Comparison of ENCODE assay signal across 20 cellular contexts in the genomic region with DNA sequence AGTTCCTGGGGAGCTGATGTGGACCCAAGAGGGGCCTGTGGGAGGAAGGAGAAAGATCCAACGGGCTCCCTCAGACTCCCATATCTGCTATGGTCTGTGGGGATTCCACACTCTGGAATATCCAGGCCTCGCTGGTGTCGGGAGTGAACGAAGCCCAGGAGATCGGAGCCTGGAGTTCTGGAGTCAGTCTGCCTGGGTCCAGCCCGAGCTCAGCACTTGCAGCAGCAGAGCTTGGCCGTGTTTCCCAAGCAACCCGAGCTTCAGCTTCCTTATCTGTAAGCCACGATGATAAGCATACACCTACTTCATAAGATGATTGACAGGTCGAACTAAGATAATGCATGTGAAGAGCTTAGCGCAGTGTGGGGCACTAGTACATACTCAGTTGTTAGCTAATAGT.
"Had no signal": no experiment of that assay in that cellular context is flagged by ENCODE, and none has a peak within 500 bp of the region (broad histone marks: within the 10 kb centered on the region; RNA-seq: fewer than 3 reads in every experiment).

No MANE protein-coding gene starts in this region.

- H3K27ac Mint-ChIP-seq: activated T-cell treated with anti-CD3 and anti-CD28 coated beads, Interleukin-2, amount 50 U/mL, for 72 hours; nephron; T-helper 1 cell treated with Interleukin-12 subunit alpha and Interleukin-12 subunit beta and Interleukin-4 antibody, amounts not matched to agents 30 μg/mL and 1 μg/mL, for 36 hours had no signal

- H3K9me3 Mint-ChIP-seq: activated T-cell treated with anti-CD3 and anti-CD28 coated beads, Interleukin-2, amount 50 U/mL, for 72 hours; nephron; T-helper 1 cell treated with Interleukin-12 subunit alpha and Interleukin-12 subunit beta and Interleukin-4 antibody, amounts not matched to agents 30 μg/mL and 1 μg/mL, for 36 hours had no signal

- DNase-seq: activated CD4-positive, alpha-beta T cell treated with anti-CD3 and anti-CD28 coated beads for 1 hour; activated CD4-positive, alpha-beta T cell treated with anti-CD3 and anti-CD28 coated beads, Interleukin-2, amount 50 U/mL, for 4 hours; activated effector memory CD4-positive, alpha-beta T cell treated with anti-CD3 and anti-CD28 coated beads, Interleukin-2, amount 50 U/mL, for 16 hours; activated naive CD4-positive, alpha-beta T cell treated with anti-CD3 and anti-CD28 coated beads, Interleukin-2, amount 50 U/mL, for 16 hours; activated T-cell treated with anti-CD3 and anti-CD28 coated beads, Interleukin-2, amount 50 U/mL, for 72 hours; effector CD8-positive, alpha-beta T cell; gastrocnemius medialis; heart right ventricle; lower lobe of right lung; midbrain; stimulated activated CD4-positive, alpha-beta T cell treated with anti-CD3 and anti-CD28 coated beads, Interleukin-12 subunit alpha, Interleukin-12 subunit beta, amount 100 ng/mL, for 4 hours; stimulated activated CD4-positive, alpha-beta T cell treated with anti-CD3 and anti-CD28 coated beads, Interleukin-1b, Interleukin-23, amount 100 ng/mL, for 48 hours; stimulated activated CD8-positive, alpha-beta memory T cell treated with anti-CD3 and anti-CD28 coated beads, Interleukin-4, amount 100 ng/mL, for 48 hours; stimulated activated naive CD4-positive, alpha-beta T cell treated with Interleukin-2 at 50 U/mL for 16 hours; substantia nigra; transverse colon; WERI-Rb-1 had no signal

- H3K4me3 Mint-ChIP-seq: activated T-cell treated with anti-CD3 and anti-CD28 coated beads, Interleukin-2, amount 50 U/mL, for 72 hours; nephron; T-helper 1 cell treated with Interleukin-12 subunit alpha and Interleukin-12 subunit beta and Interleukin-4 antibody, amounts not matched to agents 30 μg/mL and 1 μg/mL, for 36 hours had no signal

- ATAC-seq: activated T-cell treated with anti-CD3 and anti-CD28 coated beads, Interleukin-2, amount 50 U/mL, for 72 hours; esophagus mucosa; gastrocnemius medialis; lower lobe of right lung had no signal
